Comparison of ENCODE assay signal across 13 cellular contexts in the genomic region with DNA sequence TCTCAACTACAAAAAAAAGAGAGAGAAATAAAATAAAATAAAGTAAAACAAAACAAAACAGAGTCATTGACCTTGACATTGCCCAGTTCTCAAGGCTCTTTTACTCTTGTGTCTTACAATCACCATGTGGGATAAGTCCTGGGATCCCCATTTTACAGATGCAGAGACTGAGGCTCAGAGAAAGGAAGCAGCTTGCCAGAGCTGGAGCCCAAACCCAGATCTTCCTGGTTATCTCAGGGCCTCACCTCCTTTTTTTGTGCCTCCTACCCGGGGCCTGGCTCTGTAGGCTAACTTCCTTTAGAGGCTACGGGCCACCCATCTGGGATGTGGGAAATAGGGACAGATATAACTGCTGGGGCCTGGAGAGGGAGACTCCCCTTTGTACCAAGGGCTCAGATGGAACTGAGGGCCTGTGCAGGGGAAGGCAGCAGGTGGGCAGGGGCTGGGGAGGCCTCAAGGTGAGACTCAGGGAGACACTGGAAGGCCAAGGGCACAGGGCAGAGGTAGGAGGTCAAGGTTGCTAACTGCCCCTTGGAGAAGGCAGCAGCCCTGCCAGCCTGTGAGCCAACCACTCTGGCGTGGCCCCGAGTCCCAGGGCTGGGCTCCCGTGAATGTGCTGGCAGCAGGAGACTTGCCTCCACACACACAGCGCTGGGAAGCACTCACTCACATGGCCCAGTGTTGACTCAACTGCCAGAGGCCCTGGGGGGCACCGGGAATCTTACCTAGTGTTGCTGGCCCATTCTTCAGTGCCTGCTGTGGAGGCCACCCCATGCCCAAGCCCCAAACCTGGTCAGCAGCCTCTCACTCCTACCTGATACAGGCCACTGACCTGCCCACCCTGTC. TPM values are rescaled to one million over a fixed set of nuclear protein-coding genes. Genes with fewer than 3 reads are reported as not detected.
A peak's percentile ranks its signal among the peaks of the same experiment; 100 is the strongest.
DNase-seq lines count a peak whose midpoint lies in the region; ATAC-seq and TF ChIP-seq lines count a peak whose summit lies in the region.
"Had no signal": no experiment of that assay in that cellular context is flagged by ENCODE, and none has a peak within 500 bp of the region (broad histone marks: within the 10 kb centered on the region; RNA-seq: fewer than 3 reads in every experiment).

No MANE protein-coding gene starts in this region.

- H3K4me1 ChIP-seq in mesenchymal stem cell (ENCODE audit: control insufficient read depth, insufficient read depth, low read depth, low read length) (peaks cover 36% of the 10 kb centered on the region), aorta (ENCODE audit: control insufficient read depth in 1 of 2, insufficient read depth in 2 of 2, low read length in 2 of 2) (no peaks in the 10 kb centered on the region), osteoblast (ENCODE audit: insufficient read depth, low read length) (peaks cover 15% of the 10 kb centered on the region)

- no peak overlapping the region for H3K23ac ChIP-seq in mesenchymal stem cell (ENCODE audit: low read length in 2 of 2)

- BruUV-seq in MCF 10A (replicated peaks; lab: Mats Ljungman, UMichigan), result no TSS peak

- no peak overlapping the region for H3K4ac ChIP-seq in mesenchymal stem cell (ENCODE audit: low read depth in 1 of 2, low read length in 2 of 2)

- peak overlapping the region; percentile 84 for H4K91ac ChIP-seq in mesenchymal stem cell (ENCODE audit: low read length)

- peaks cover 21% of the 10 kb centered on the region for H3K79me1 ChIP-seq in mesenchymal stem cell (replicated peaks; ENCODE audit: low read length, poor library complexity, severe bottlenecking)

- H3K9ac ChIP-seq in mesenchymal stem cell (ENCODE audit: low read length), result no peak overlapping the region
- H3K9ac ChIP-seq: SK-N-SH had no signal

- CTCF ChIA-PET in MCF 10A (lab: Yijun Ruan, JAX), result interaction anchor here (0.6 to 1.0 kb wide), 3 partner anchors 64 to 876 kb away, joined by 3 to 4 read pairs (median 3); no protein-coding TSS in a partner anchor

- no peak overlapping the region for H2BK5ac ChIP-seq in mesenchymal stem cell (ENCODE audit: low read depth, low read length, poor library complexity, severe bottlenecking)

- no peak overlapping the region for H2AK5ac ChIP-seq in mesenchymal stem cell (ENCODE audit: low read length, severe bottlenecking)

- H4K20me1 ChIP-seq in osteoblast (ENCODE audit: insufficient read depth, low read length), result peaks cover 8% of the 10 kb centered on the region

- no peaks in the 10 kb centered on the region for H3K27me3 Mint-ChIP-seq in stimulated activated naive CD8-positive, alpha-beta T cell treated with anti-CD3 and anti-CD28 coated beads, Interleukin-15, Interleukin-2, amounts not matched to agents 100 ng/mL and 50 ng/mL, for 24 hours
- H3K27me3 Mint-ChIP-seq in activated T-helper 2 cell treated with anti-CD3 and anti-CD28 coated beads, Interferon-gamma antibody, Interleukin-2, Interleukin-4, amounts not matched to agents 10 μg/mL and 5 μg/mL and 100 μg/mL, durations not matched to agents 14 hours and 24 hours and 36 hours (ENCODE audit: low read depth), result no peaks in the 10 kb centered on the region
- no peaks in the 10 kb centered on the region for H3K27me3 Mint-ChIP-seq in MCF 10A (ENCODE audit: insufficient read depth, unreplicated experiment)

- 90% methylated on average over 7 of the region's 7 CpGs for whole genome bisulfite sequencing in mesenchymal stem cell
- WGBS in aorta, 2 donors, result 28 to 38% methylated on average over 7 of the region's 7 CpGs

- H3K4me2 ChIP-seq in mesenchymal stem cell (ENCODE audit: low read length, poor library complexity, severe bottlenecking) (no peak overlapping the region), osteoblast (ENCODE audit: insufficient read depth, low read length) (no peak overlapping the region)
- H3K4me2 ChIP-seq: SK-N-SH had no signal

- POLR2A ChIA-PET in MCF 10A (lab: Yijun Ruan, JAX), result no interaction called here

- peak overlapping the region in 1 of 2 experiments; percentile 44 for H3K18ac ChIP-seq in mesenchymal stem cell (ENCODE audit: low read depth in 1 of 2, low read length in 2 of 2)

- peaks cover 92% of the 10 kb centered on the region for H3K4me1 Mint-ChIP-seq in stimulated activated naive CD8-positive, alpha-beta T cell treated with anti-CD3 and anti-CD28 coated beads, Interleukin-15, Interleukin-2, amounts not matched to agents 100 ng/mL and 50 ng/mL, for 24 hours (ENCODE audit: low read depth)
- peaks cover 75% of the 10 kb centered on the region for H3K4me1 Mint-ChIP-seq in activated T-helper 2 cell treated with anti-CD3 and anti-CD28 coated beads, Interferon-gamma antibody, Interleukin-2, Interleukin-4, amounts not matched to agents 10 μg/mL and 5 μg/mL and 100 μg/mL, durations not matched to agents 14 hours and 24 hours and 36 hours (ENCODE audit: low read depth)
- H3K4me1 Mint-ChIP-seq in MCF 10A (ENCODE audit: insufficient read depth, unreplicated experiment), result peaks cover 13% of the 10 kb centered on the region

- DNase-seq in stimulated activated naive CD8-positive, alpha-beta T cell treated with anti-CD3 and anti-CD28 coated beads, Interleukin-15, Interleukin-2, amounts not matched to agents 100 U/mL and 50 U/mL, for 24 hours, result no peak
- DNase-seq in activated T-helper 2 cell treated with anti-CD3 and anti-CD28 coated beads, Interferon-gamma antibody, Interleukin-2, Interleukin-4, amounts not matched to agents 10 μg/mL and 5 μg/mL and 100 μg/mL, durations not matched to agents 14 hours and 24 hours and 36 hours (ENCODE audit: low spot score), result no peak
- no peak for DNase-seq in mesenchymal stem cell
- DNase-seq in aorta, result peak in 1 of 2 donors; percentile 55
- no peak for DNase-seq in osteoblast (ENCODE audit: insufficient read length, low spot score, missing footprints)
- DNase-seq in MCF 10A (ENCODE audit: unreplicated experiment), result no peak
- DNase-seq: activated CD4-positive, alpha-beta T cell treated with anti-CD3 and anti-CD28 coated beads, Interleukin-2, amount 50 U/mL, for 4 hours; AML-193; head of caudate nucleus; NCI-H2029; SK-N-SH had no signal

- no peaks in the 10 kb centered on the region for H3K27me3 ChIP-seq in mesenchymal stem cell (ENCODE audit: control insufficient read depth in 1 of 2, insufficient read depth in 1 of 2, low read length in 2 of 2)
- no peaks in the 10 kb centered on the region for H3K27me3 ChIP-seq in aorta (ENCODE audit: control insufficient read depth in 1 of 2, insufficient read depth in 2 of 2, low read length in 1 of 2)
- H3K27me3 ChIP-seq in osteoblast (ENCODE audit: insufficient read depth, low read length), result no peaks in the 10 kb centered on the region

- no peak overlapping the region for H3K4me3 ChIP-seq in mesenchymal stem cell (ENCODE audit: insufficient read depth in 1 of 2, low read depth in 1 of 2, low read length in 2 of 2)
- H3K4me3 ChIP-seq in aorta (ENCODE audit: low read length in 2 of 2), result no peak overlapping the region
- H3K4me3 ChIP-seq in osteoblast (ENCODE audit: insufficient read depth, low read length), result no peak overlapping the region

- intact Hi-C loops in activated T-helper 2 cell treated with anti-CD3 and anti-CD28 coated beads, Interferon-gamma antibody, Interleukin-2, Interleukin-4, amounts not matched to agents 10 μg/mL and 5 μg/mL and 100 μg/mL, durations not matched to agents 14 hours and 24 hours and 36 hours (cut with micrococcal nuclease), result loop anchor here (10.0 kb wide), 1 partner anchor 302 kb away; no protein-coding TSS in a partner anchor
- intact Hi-C loops in aorta (cut with DNase I), result no loop called here
- intact Hi-C loops in MCF 10A (cut with micrococcal nuclease), result no loop called here

- H3K9me3 ChIP-seq in mesenchymal stem cell (ENCODE audit: control insufficient read depth, low read length) (no peaks in the 10 kb centered on the region), aorta (ENCODE audit: control insufficient read depth, low read length) (no peaks in the 10 kb centered on the region), osteoblast (ENCODE audit: low read depth, low read length) (no peaks in the 10 kb centered on the region)
- H3K9me3 ChIP-seq: SK-N-SH had no signal

- peak overlapping the region; percentile 79 for H4K8ac ChIP-seq in mesenchymal stem cell (ENCODE audit: low read length)

- no peak overlapping the region for H2BK15ac ChIP-seq in mesenchymal stem cell (ENCODE audit: low read depth, poor library complexity, severe bottlenecking)

- peak overlapping the region; percentile 49 for H3K4me3 Mint-ChIP-seq in stimulated activated naive CD8-positive, alpha-beta T cell treated with anti-CD3 and anti-CD28 coated beads, Interleukin-15, Interleukin-2, amounts not matched to agents 100 ng/mL and 50 ng/mL, for 24 hours
- no peak overlapping the region for H3K4me3 Mint-ChIP-seq in activated T-helper 2 cell treated with anti-CD3 and anti-CD28 coated beads, Interferon-gamma antibody, Interleukin-2, Interleukin-4, amounts not matched to agents 10 μg/mL and 5 μg/mL and 100 μg/mL, durations not matched to agents 14 hours and 24 hours and 36 hours (ENCODE audit: low read depth)
- no peak overlapping the region for H3K4me3 Mint-ChIP-seq in MCF 10A (ENCODE audit: unreplicated experiment)

- TF ChIP-seq CTCF in osteoblast (IDR thresholded peaks at IDR 0.05; ENCODE audit: extremely low read depth, low read depth, low read length) (no peak), MCF 10A (IDR thresholded peaks at IDR 0.05; ENCODE audit: unreplicated experiment) (no peak)

- no peaks in the 10 kb centered on the region for H3K9me3 Mint-ChIP-seq in stimulated activated naive CD8-positive, alpha-beta T cell treated with anti-CD3 and anti-CD28 coated beads, Interleukin-15, Interleukin-2, amounts not matched to agents 100 ng/mL and 50 ng/mL, for 24 hours
- H3K9me3 Mint-ChIP-seq in activated T-helper 2 cell treated with anti-CD3 and anti-CD28 coated beads, Interferon-gamma antibody, Interleukin-2, Interleukin-4, amounts not matched to agents 10 μg/mL and 5 μg/mL and 100 μg/mL, durations not matched to agents 14 hours and 24 hours and 36 hours, result no peaks in the 10 kb centered on the region
- no peaks in the 10 kb centered on the region for H3K9me3 Mint-ChIP-seq in MCF 10A (ENCODE audit: unreplicated experiment)

- peak overlapping the region; percentile 28 to 75 for H2BK12ac ChIP-seq in mesenchymal stem cell (ENCODE audit: low read length in 2 of 2)

- H3K27ac ChIP-seq in mesenchymal stem cell (ENCODE audit: low read length, poor library complexity, severe bottlenecking) (no peak overlapping the region), aorta (ENCODE audit: low read depth in 1 of 2, low read length in 2 of 2) (no peak overlapping the region), osteoblast (ENCODE audit: low read depth, low read length) (no peak overlapping the region)

- peak overlapping the region in 1 of 2 experiments; percentile 23 for H3K14ac ChIP-seq in mesenchymal stem cell (ENCODE audit: low read length in 2 of 2)

- no peaks in the 10 kb centered on the region for H3K79me2 ChIP-seq in osteoblast (ENCODE audit: insufficient read depth, low read length)

- ATAC-seq in stimulated activated naive CD8-positive, alpha-beta T cell treated with anti-CD3 and anti-CD28 coated beads, Interleukin-15, Interleukin-2, amounts not matched to agents 100 U/mL and 50 U/mL, for 24 hours, result no peak
- ATAC-seq in aorta (ENCODE audit: low FRiP score), result peak; percentile 2
- ATAC-seq in GM21717 (IDR thresholded peaks at IDR 0.05; ENCODE audit: unreplicated experiment), result no peak

- no peak overlapping the region for H2BK120ac ChIP-seq in mesenchymal stem cell (ENCODE audit: low read depth, low read length)

- H3K36me3 ChIP-seq in mesenchymal stem cell (ENCODE audit: control insufficient read depth in 1 of 2, insufficient read depth in 2 of 2, low read depth in 1 of 2, low read length in 2 of 2) (peaks cover 0 to 8% of the 10 kb centered on the region in 2 experiments), aorta (ENCODE audit: control insufficient read depth in 1 of 2, insufficient read depth in 2 of 2, low read length in 1 of 2) (no peaks in the 10 kb centered on the region), osteoblast (ENCODE audit: insufficient read depth, low read length) (no peaks in the 10 kb centered on the region)

- H2AFZ ChIP-seq in mesenchymal stem cell (ENCODE audit: low read depth, low read length) (no peak overlapping the region), osteoblast (ENCODE audit: low read length) (no peak overlapping the region)

- peaks cover 19% of the 10 kb centered on the region for H3K36me3 Mint-ChIP-seq in stimulated activated naive CD8-positive, alpha-beta T cell treated with anti-CD3 and anti-CD28 coated beads, Interleukin-15, Interleukin-2, amounts not matched to agents 100 ng/mL and 50 ng/mL, for 24 hours (ENCODE audit: low read depth)
- H3K36me3 Mint-ChIP-seq in activated T-helper 2 cell treated with anti-CD3 and anti-CD28 coated beads, Interferon-gamma antibody, Interleukin-2, Interleukin-4, amounts not matched to agents 10 μg/mL and 5 μg/mL and 100 μg/mL, durations not matched to agents 14 hours and 24 hours and 36 hours (ENCODE audit: low read depth), result peaks cover 21% of the 10 kb centered on the region
- H3K36me3 Mint-ChIP-seq in MCF 10A (ENCODE audit: insufficient read depth, unreplicated experiment), result no peaks in the 10 kb centered on the region

- H3K27ac Mint-ChIP-seq in stimulated activated naive CD8-positive, alpha-beta T cell treated with anti-CD3 and anti-CD28 coated beads, Interleukin-15, Interleukin-2, amounts not matched to agents 100 ng/mL and 50 ng/mL, for 24 hours, result peak overlapping the region; percentile 99
- peak overlapping the region; percentile 91 for H3K27ac Mint-ChIP-seq in activated T-helper 2 cell treated with anti-CD3 and anti-CD28 coated beads, Interferon-gamma antibody, Interleukin-2, Interleukin-4, amounts not matched to agents 10 μg/mL and 5 μg/mL and 100 μg/mL, durations not matched to agents 14 hours and 24 hours and 36 hours
- no peak overlapping the region for H3K27ac Mint-ChIP-seq in MCF 10A (ENCODE audit: low read depth, unreplicated experiment)

RNA-seq across cellular contexts. Expression of gene ECE1, which starts 6.5 kb away (rescaled TPM):
- total RNA-seq in activated T-helper 2 cell treated with anti-CD3 and anti-CD28 coated beads, Interferon-gamma antibody, Interleukin-2, Interleukin-4, amounts not matched to agents 10 μg/mL and 5 μg/mL and 100 μg/mL, durations not matched to agents 14 hours and 24 hours and 36 hours, result 94.1 and 97.0 TPM in 2 replicates
- 229 TPM for polyA plus RNA-seq in mesenchymal stem cell (2013, experiment 1 of 2)
- polyA plus RNA-seq in mesenchymal stem cell (2013, experiment 2 of 2), result 222 TPM
- total RNA-seq in aorta (100 to 1,000 TPM; 135 to 155 TPM), osteoblast (32.6 and 34.8 TPM in 2 replicates), MCF 10A (2022) (40.0 and 46.8 TPM in 2 replicates)
- polyA plus RNA-seq in aorta, result 100 to 1,000 TPM in 1 of 2 donors, 10 to 100 TPM in 1; 12.1 to 112 TPM
